8 cellular contexts compared by ENCODE assay signal in genomic region chr9:93098236-93098946, GRCh38. TPM values are rescaled to one million over a fixed set of nuclear protein-coding genes. Genes with fewer than 3 reads are reported as not detected.
DNase-seq lines count a peak whose midpoint lies in the region; TF ChIP-seq lines count a peak whose summit lies in the region.

No MANE protein-coding gene starts in this region.

- intact Hi-C loops in transverse colon (cut with DNase I; ENCODE audit: low total_unique reads), result no loop called here

- no peak for TF ChIP-seq POLR2A in transverse colon (IDR thresholded peaks at IDR 0.05)

- peak; percentile 87 for DNase-seq in DMS53 (lab: John Stamatoyannopoulos, UW)
- peak; percentile 58 for DNase-seq in OCI-M1 (lab: John Stamatoyannopoulos, UW)
- DNase-seq in activated gamma-delta T cell (lab: John Stamatoyannopoulos, UW), result peak; percentile 48
- DNase-seq in fibroblast of the conjunctiva (ENCODE audit: low read depth), result peak; percentile 98
- DNase-seq in occipital lobe (lab: John Stamatoyannopoulos, UW), result peak; percentile 88
- peak; percentile 82 for DNase-seq in transverse colon
- DNase-seq in OCI-M2 (lab: John Stamatoyannopoulos, UW; ENCODE audit: unreplicated experiment), result no peak
- no peak for DNase-seq in D341Med (ENCODE audit: low spot score)

- TF ChIP-seq EP300 in transverse colon (IDR thresholded peaks at IDR 0.05; ENCODE audit: low read depth), result no peak

- in situ Hi-C loops in transverse colon (cut with MboI; ENCODE audit: low pct_ligation_motif_present in 1 of 4, low pct_unique_long_range_greater_than_20kb in 1 of 4, low sequenced_read_pairs in 3 of 4), result no loop called here

- H3K4me3 ChIP-seq in transverse colon, result peak overlapping the region in 1 of 4 donors; percentile 86

- H3K9me3 ChIP-seq in transverse colon, result no peaks in the 10 kb centered on the region

- no peaks in the 10 kb centered on the region for H3K36me3 ChIP-seq in transverse colon

- H3K27me3 ChIP-seq in transverse colon, result no peaks in the 10 kb centered on the region

- WGBS in transverse colon (ENCODE audit: low coverage in 1 of 2), 2 donors, result 33 to 51% methylated on average over 3 to 15 of the region's 15 CpGs

- TF ChIP-seq CTCF in transverse colon (IDR thresholded peaks at IDR 0.05), result no peak

- H3K27ac ChIP-seq in transverse colon, result peak overlapping the region; percentile 96 to 98 (median 97)

- H3K4me1 ChIP-seq in transverse colon, result peaks cover 28 to 55% (median 37%) of the 10 kb centered on the region in 4 donors

RNA-seq across cellular contexts. Expression of gene CARD19, which starts 2.4 kb away (rescaled TPM):
- total RNA-seq in occipital lobe (15.3 TPM), transverse colon (100 to 1,000 TPM in 2 of 4 donors, 10 to 100 TPM in 2; 16.3 to 105 (median 88.2) TPM)

RNA-seq across cellular contexts. Expression of gene NINJ1, which starts 35.7 kb away (rescaled TPM):
- total RNA-seq in occipital lobe (7.5 TPM), transverse colon (10 to 100 TPM; 29.5 to 67.7 (median 38.5) TPM)

RNA-seq across cellular contexts. Expression of gene SUSD3, which starts 39.9 kb away (rescaled TPM):
- 1.6 TPM for total RNA-seq in occipital lobe
- 1 to 10 TPM in 2 of 4 donors, not detected in 2; 1.9 to 2.7 TPM for total RNA-seq in transverse colon

Comparison
In these comparisons a context has a peak if more than half of its experiments do, and no peak if none do; other contexts are left out.
1. DNase-seq: peak in DMS53 (single experiment), OCI-M1 (single experiment), activated gamma-delta T cell (single experiment), fibroblast of the conjunctiva (single experiment), occipital lobe (single experiment) and transverse colon (single experiment); none in OCI-M2 (single experiment) and D341Med (single experiment).